8 cellular contexts compared by ENCODE assay signal in genomic region chr12:117857632-117858274, GRCh38.
DNase-seq lines count a peak whose midpoint lies in the region; ATAC-seq and TF ChIP-seq lines count a peak whose summit lies in the region.

No MANE protein-coding gene starts in this region.

- H3K27me3 ChIP-seq in RWPE2 (ENCODE audit: insufficient read depth, poor library complexity, severe bottlenecking), result no peaks in the 10 kb centered on the region

- no peak overlapping the region for H3K4me3 Mint-ChIP-seq in Calu3 (ENCODE audit: low read depth, unreplicated experiment)

- no peaks in the 10 kb centered on the region for H3K9me3 ChIP-seq in RWPE2 (ENCODE audit: severe bottlenecking)

- DNase-seq in Calu3, result peak; percentile 77
- DNase-seq in RWPE2 (ENCODE audit: low spot score), result no peak
- peak; percentile 58 for DNase-seq in activated naive CD4-positive, alpha-beta T cell treated with anti-CD3 and anti-CD28 coated beads, Interleukin-2, amount 50 U/mL, for 16 hours
- peak; percentile 81 for DNase-seq in iPS-NIHi11 (ENCODE audit: low spot score)
- peak; percentile 22 to 54 (median 44) for DNase-seq in stimulated activated CD4-positive, alpha-beta T cell treated with anti-CD3 and anti-CD28 coated beads, TNF-alpha, amount 100 ng/mL, for 24 hours (ENCODE audit: low read depth in 3 of 3)

- no TSS peak for BruUV-seq in Calu3 (replicated peaks; lab: Mats Ljungman, UMichigan)

- H3K4me1 Mint-ChIP-seq in Calu3 (ENCODE audit: low read depth, unreplicated experiment), result peaks cover 9% of the 10 kb centered on the region

- H3K36me3 Mint-ChIP-seq in Calu3 (ENCODE audit: insufficient read depth, unreplicated experiment), result no peaks in the 10 kb centered on the region

- H3K4me1 ChIP-seq in RWPE2 (ENCODE audit: insufficient read depth, poor library complexity, severe bottlenecking), result peaks cover 18% of the 10 kb centered on the region

- H3K9me3 Mint-ChIP-seq in Calu3 (ENCODE audit: low read depth, unreplicated experiment), result no peaks in the 10 kb centered on the region

- H3K27ac ChIP-seq in RWPE2 (ENCODE audit: poor library complexity, severe bottlenecking), result no peak overlapping the region

- peaks cover under 1% of the 10 kb centered on the region for H3K27me3 Mint-ChIP-seq in Calu3 (ENCODE audit: unreplicated experiment)

- ATAC-seq in HG02759 (IDR thresholded peaks at IDR 0.05; ENCODE audit: unreplicated experiment), result peak; percentile 56
- no peak for ATAC-seq in RWPE2 (ENCODE audit: low read depth)
- ATAC-seq in HG03521 (IDR thresholded peaks at IDR 0.05; ENCODE audit: unreplicated experiment), result no peak
- ATAC-seq in GM21447 (IDR thresholded peaks at IDR 0.05; ENCODE audit: unreplicated experiment), result no peak

- H3K27ac Mint-ChIP-seq in Calu3 (ENCODE audit: unreplicated experiment), result no peak overlapping the region

- CTCF ChIA-PET in Calu3 (lab: Charles Lee), result interaction anchor here (0.6 to 2.4 kb wide), 15 partner anchors 9 to 1755 kb away, joined by 3 to 13 read pairs (median 4); no protein-coding TSS in a partner anchor

- no peak overlapping the region for H3K4me3 ChIP-seq in RWPE2 (ENCODE audit: severe bottlenecking)

- TF ChIP-seq CTCF in Calu3 (IDR thresholded peaks at IDR 0.05; ENCODE audit: unreplicated experiment), result peak; percentile 71
- TF ChIP-seq CTCF in RWPE2 (IDR thresholded peaks at IDR 0.05; ENCODE audit: poor library complexity, severe bottlenecking), result peak; percentile 36

- intact Hi-C loops in Calu3 (cut with micrococcal nuclease; ENCODE audit: unreplicated experiment), result loop anchor here (2.0 kb wide), 1 partner anchor 645 kb away; no protein-coding TSS in a partner anchor

- H3K36me3 ChIP-seq in RWPE2 (ENCODE audit: low read depth), result no peaks in the 10 kb centered on the region
